ENCODE assay signal across 8 cellular contexts in genomic region chr4:80073362-80074008, GRCh38. TPM values are rescaled to one million over a fixed set of nuclear protein-coding genes. Genes with fewer than 3 reads are reported as not detected.
DNase-seq lines count a peak whose midpoint lies in the region; ATAC-seq and TF ChIP-seq lines count a peak whose summit lies in the region.

No MANE protein-coding gene starts in this region.

- ATAC-seq in CD4-positive, alpha-beta T cell (ENCODE audit: poor library complexity), result peak; percentile 46
- ATAC-seq in GM19467 (IDR thresholded peaks at IDR 0.05; ENCODE audit: unreplicated experiment), result peak; percentile 44
- ATAC-seq in HG03521 (IDR thresholded peaks at IDR 0.05; ENCODE audit: unreplicated experiment), result peak; percentile 39
- ATAC-seq in activated CD8-positive, alpha-beta T cell treated with anti-CD3 and anti-CD28 coated beads for 36 hours, result peak; percentile 21
- ATAC-seq in left ventricle myocardium superior, result peak; percentile 59
- ATAC-seq in stimulated activated naive B cell treated with anti-CD40 and anti-IgM and Interleukin-4, amounts not matched to agents 10 μg/mL and 1 μg/mL and 100 μg/mL, for 72 hours (replicated peaks), result peak; percentile 74 to 80

- peak overlapping the region; percentile 96 for H3K4me3 Mint-ChIP-seq in CD4-positive, alpha-beta T cell
- peak overlapping the region; percentile 88 for H3K4me3 Mint-ChIP-seq in activated CD8-positive, alpha-beta T cell treated with anti-CD3 and anti-CD28 coated beads for 36 hours
- H3K4me3 Mint-ChIP-seq in stimulated activated naive B cell treated with anti-CD40 and anti-IgM and Interleukin-4, amounts not matched to agents 10 μg/mL and 1 μg/mL and 100 μg/mL, for 72 hours, result peak overlapping the region; percentile 96 to 98

- H3K9me3 ChIP-seq in CD4-positive, alpha-beta T cell (ENCODE audit: control insufficient read depth, low read length), result no peaks in the 10 kb centered on the region

- CTCF ChIA-PET in CD4-positive, alpha-beta T cell (lab: Charles Lee), result interaction anchor here (0.8 to 2.6 kb wide), 7 partner anchors 15 to 129 kb away, joined by 3 to 10 read pairs (median 4); no protein-coding TSS in a partner anchor
- CTCF ChIA-PET in activated CD8-positive, alpha-beta T cell treated with anti-CD3 and anti-CD28 coated beads for 36 hours (lab: Charles Lee), result interaction anchor here (0.9 to 3.4 kb wide), 4 partner anchors 18 to 110 kb away, joined by 3 to 25 read pairs (median 5); no protein-coding TSS in a partner anchor

- H3K27me3 Mint-ChIP-seq in CD4-positive, alpha-beta T cell, result no peaks in the 10 kb centered on the region
- no peaks in the 10 kb centered on the region for H3K27me3 Mint-ChIP-seq in activated CD8-positive, alpha-beta T cell treated with anti-CD3 and anti-CD28 coated beads for 36 hours
- peaks cover 0 to under 1% of the 10 kb centered on the region in 2 donors for H3K27me3 Mint-ChIP-seq in stimulated activated naive B cell treated with anti-CD40 and anti-IgM and Interleukin-4, amounts not matched to agents 10 μg/mL and 1 μg/mL and 100 μg/mL, for 72 hours

- peaks cover 43% of the 10 kb centered on the region for H3K36me3 Mint-ChIP-seq in CD4-positive, alpha-beta T cell (ENCODE audit: low read depth)
- peaks cover 5% of the 10 kb centered on the region for H3K36me3 Mint-ChIP-seq in activated CD8-positive, alpha-beta T cell treated with anti-CD3 and anti-CD28 coated beads for 36 hours (ENCODE audit: low read depth)
- peaks cover 10 to 15% of the 10 kb centered on the region in 2 donors for H3K36me3 Mint-ChIP-seq in stimulated activated naive B cell treated with anti-CD40 and anti-IgM and Interleukin-4, amounts not matched to agents 10 μg/mL and 1 μg/mL and 100 μg/mL, for 72 hours

- H3K4me1 Mint-ChIP-seq in CD4-positive, alpha-beta T cell (ENCODE audit: low read depth), result peaks cover 80% of the 10 kb centered on the region
- peaks cover 79% of the 10 kb centered on the region for H3K4me1 Mint-ChIP-seq in activated CD8-positive, alpha-beta T cell treated with anti-CD3 and anti-CD28 coated beads for 36 hours (ENCODE audit: low read depth)
- peaks cover 31 to 64% of the 10 kb centered on the region in 2 donors for H3K4me1 Mint-ChIP-seq in stimulated activated naive B cell treated with anti-CD40 and anti-IgM and Interleukin-4, amounts not matched to agents 10 μg/mL and 1 μg/mL and 100 μg/mL, for 72 hours

- peak overlapping the region; percentile 82 for H3K27ac ChIP-seq in CD4-positive, alpha-beta T cell (ENCODE audit: low read depth, low read length)

- no peaks in the 10 kb centered on the region for H3K27me3 ChIP-seq in CD4-positive, alpha-beta T cell (ENCODE audit: control insufficient read depth, insufficient read depth, low read length)

- intact Hi-C loops in CD4-positive, alpha-beta T cell (cut with DNase I, micrococcal nuclease), result loop anchor here (1.0 to 5.0 kb wide), 5 partner anchors 15 to 129 kb away; no protein-coding TSS in a partner anchor
- intact Hi-C loops in activated CD8-positive, alpha-beta T cell treated with anti-CD3 and anti-CD28 coated beads for 36 hours (cut with micrococcal nuclease), result loop anchor here (5.0 kb wide), 2 partner anchors 54 to 66 kb away; no protein-coding TSS in a partner anchor
- intact Hi-C loops in left ventricle myocardium superior (cut with micrococcal nuclease), result no loop called here

- peak in 5 of 10 experiments; percentile 3 to 26 (median 22) for DNase-seq in CD4-positive, alpha-beta T cell
- DNase-seq in activated CD8-positive, alpha-beta T cell treated with anti-CD3 and anti-CD28 coated beads for 36 hours, result peak; percentile 47
- DNase-seq in left ventricle myocardium superior (no peak), NCI-H526 (lab: John Stamatoyannopoulos, UW) (no peak), NCI-H345 (lab: John Stamatoyannopoulos, UW) (no peak)
- DNase-seq in stimulated activated naive B cell treated with anti-CD40 and anti-IgM and Interleukin-4, amounts not matched to agents 10 μg/mL and 1 μg/mL and 100 μg/mL, for 72 hours, result peak; percentile 28

- peak overlapping the region; percentile 95 for H3K27ac Mint-ChIP-seq in CD4-positive, alpha-beta T cell
- H3K27ac Mint-ChIP-seq in activated CD8-positive, alpha-beta T cell treated with anti-CD3 and anti-CD28 coated beads for 36 hours, result peak overlapping the region; percentile 86
- peak overlapping the region; percentile 98 for H3K27ac Mint-ChIP-seq in stimulated activated naive B cell treated with anti-CD40 and anti-IgM and Interleukin-4, amounts not matched to agents 10 μg/mL and 1 μg/mL and 100 μg/mL, for 72 hours

- H3K9me3 Mint-ChIP-seq in CD4-positive, alpha-beta T cell, result no peaks in the 10 kb centered on the region
- no peaks in the 10 kb centered on the region for H3K9me3 Mint-ChIP-seq in activated CD8-positive, alpha-beta T cell treated with anti-CD3 and anti-CD28 coated beads for 36 hours
- no peaks in the 10 kb centered on the region for H3K9me3 Mint-ChIP-seq in stimulated activated naive B cell treated with anti-CD40 and anti-IgM and Interleukin-4, amounts not matched to agents 10 μg/mL and 1 μg/mL and 100 μg/mL, for 72 hours

- POLR2A ChIA-PET in CD4-positive, alpha-beta T cell (lab: Charles Lee), result interaction anchor here (0.9 to 4.0 kb wide), 16 partner anchors 11 to 1134 kb away, joined by 3 to 33 read pairs (median 6); partner anchors contain the start of gene PAQR3
- POLR2A ChIA-PET in activated CD8-positive, alpha-beta T cell treated with anti-CD3 and anti-CD28 coated beads for 36 hours (lab: Charles Lee), result interaction anchor here (0.6 to 1.8 kb wide), 6 partner anchors 15 to 129 kb away, joined by 3 to 7 read pairs (median 4); no protein-coding TSS in a partner anchor

- no peak for TF ChIP-seq CTCF in CD4-positive, alpha-beta T cell (IDR thresholded peaks at IDR 0.05)
- no peak for TF ChIP-seq CTCF in activated CD8-positive, alpha-beta T cell treated with anti-CD3 and anti-CD28 coated beads for 36 hours (IDR thresholded peaks at IDR 0.05)

RNA-seq across cellular contexts. Expression of gene ANTXR2, which starts 0.5 kb away (rescaled TPM):
- 10 to 100 TPM; 15.3 to 16.7 TPM for total RNA-seq in CD4-positive, alpha-beta T cell
- total RNA-seq in activated CD8-positive, alpha-beta T cell treated with anti-CD3 and anti-CD28 coated beads for 36 hours, result 1 to 10 TPM; 3.0 to 3.6 TPM
- 48.9 TPM for total RNA-seq in left ventricle myocardium superior

Comparison
In these comparisons a context has a peak if more than half of its experiments do, and no peak if none do; other contexts are left out.
1. ATAC-seq: peak in every context shown above with its lines; median percentile 77 in stimulated activated naive B cell treated with anti-CD40 and anti-IgM and Interleukin-4, amounts not matched to agents 10 μg/mL and 1 μg/mL and 100 μg/mL, for 72 hours; 59 in left ventricle myocardium superior; 46 in CD4-positive, alpha-beta T cell; 44 in GM19467; 39 in HG03521; 21 in activated CD8-positive, alpha-beta T cell treated with anti-CD3 and anti-CD28 coated beads for 36 hours.
2. DNase-seq: peak in activated CD8-positive, alpha-beta T cell treated with anti-CD3 and anti-CD28 coated beads for 36 hours (single experiment) and stimulated activated naive B cell treated with anti-CD40 and anti-IgM and Interleukin-4, amounts not matched to agents 10 μg/mL and 1 μg/mL and 100 μg/mL, for 72 hours (single experiment); none in left ventricle myocardium superior (single experiment), NCI-H526 (0 of 2) and NCI-H345 (single experiment).
3. Peak in every context shown above with its lines, with median percentiles within 50 percentile points of each other: H3K27ac Mint-ChIP-seq and H3K4me3 Mint-ChIP-seq.